Comparison of ENCODE assay signal across 24 cellular contexts in the genomic region with DNA sequence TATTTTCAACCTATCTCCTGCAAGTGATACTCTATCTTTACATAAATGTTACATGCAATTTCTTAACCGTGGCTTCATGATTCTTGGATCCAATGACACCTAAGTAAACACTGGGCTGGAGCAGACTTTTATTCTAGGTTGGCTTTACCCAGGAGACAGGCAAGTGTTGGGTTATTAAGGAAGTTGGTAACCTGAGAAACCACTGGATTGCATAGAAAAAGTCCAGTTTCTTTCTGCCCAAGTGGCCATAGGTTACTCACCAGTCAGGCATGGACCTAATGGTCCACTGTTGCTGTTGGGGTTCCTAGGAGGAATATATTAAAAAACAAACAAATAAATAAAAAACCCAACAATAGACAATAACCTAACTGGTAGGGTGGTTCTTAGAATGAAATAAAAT.
"Had no signal": no experiment of that assay in that cellular context is flagged by ENCODE, and none has a peak within 500 bp of the region (broad histone marks: within the 10 kb centered on the region; RNA-seq: fewer than 3 reads in every experiment).

No MANE protein-coding gene starts in this region.

- H3K4me3 Mint-ChIP-seq: activated CD4-positive, alpha-beta T cell treated with anti-CD3 and anti-CD28 coated beads, Interleukin-2, amount 10 ng/mL, durations not matched to agents 24 days and 14 days; activated CD8-positive, alpha-beta T cell treated with anti-CD3 and anti-CD28 coated beads, Interleukin-2, amount 10 ng/mL, durations not matched to agents 7 days and 5 days; activated naive CD4-positive, alpha-beta T cell treated with anti-CD3 and anti-CD28 coated beads, Interleukin-2, amount 50 U/mL, for 24 hours; brain; central memory CD8-positive, alpha-beta T cell; memory B cell; natural killer cell; stimulated activated naive B cell treated with anti-CD40 and anti-IgM and Interleukin-4, amounts not matched to agents 10 μg/mL and 1 μg/mL and 100 μg/mL, for 72 hours; type B pancreatic cell had no signal

- H3K27ac ChIP-seq: coronary artery, gastrocnemius medialis, heart right ventricle, left ventricle myocardium inferior, neutrophil had no signal

- H3K27ac Mint-ChIP-seq: activated CD4-positive, alpha-beta T cell treated with anti-CD3 and anti-CD28 coated beads, Interleukin-2, amount 10 ng/mL, durations not matched to agents 24 days and 14 days; activated CD8-positive, alpha-beta T cell treated with anti-CD3 and anti-CD28 coated beads, Interleukin-2, amount 10 ng/mL, durations not matched to agents 7 days and 5 days; activated naive CD4-positive, alpha-beta T cell treated with anti-CD3 and anti-CD28 coated beads, Interleukin-2, amount 50 U/mL, for 24 hours; brain; memory B cell; natural killer cell; stimulated activated naive B cell treated with anti-CD40 and anti-IgM and Interleukin-4, amounts not matched to agents 10 μg/mL and 1 μg/mL and 100 μg/mL, for 72 hours; type B pancreatic cell had no signal

- H3K36me3 ChIP-seq: gastrocnemius medialis, heart right ventricle, left ventricle myocardium inferior, neutrophil had no signal

- H3K27me3 Mint-ChIP-seq: activated CD4-positive, alpha-beta T cell treated with anti-CD3 and anti-CD28 coated beads, Interleukin-2, amount 10 ng/mL, durations not matched to agents 24 days and 14 days; activated naive CD4-positive, alpha-beta T cell treated with anti-CD3 and anti-CD28 coated beads, Interleukin-2, amount 50 U/mL, for 24 hours; brain; central memory CD8-positive, alpha-beta T cell; memory B cell; stimulated activated naive B cell treated with anti-CD40 and anti-IgM and Interleukin-4, amounts not matched to agents 10 μg/mL and 1 μg/mL and 100 μg/mL, for 72 hours; type B pancreatic cell had no signal

- H3K9me3 ChIP-seq: gastrocnemius medialis, heart right ventricle, left ventricle myocardium inferior, mucosa of descending colon, neutrophil had no signal

- H3K27me3 ChIP-seq: gastrocnemius medialis, neutrophil had no signal

- DNase-seq: activated CD4-positive, alpha-beta T cell treated with anti-CD3 and anti-CD28 coated beads, Interleukin-2, amount 10 ng/mL, durations not matched to agents 24 days and 14 days; activated CD4-positive, CD25-positive, alpha-beta regulatory T cell; activated CD8-positive, alpha-beta memory T cell treated with anti-CD3 and anti-CD28 coated beads, Interleukin-2, amount 50 U/mL, for 4 hours; activated CD8-positive, alpha-beta T cell treated with anti-CD3 and anti-CD28 coated beads, Interleukin-2, amount 10 ng/mL, durations not matched to agents 7 days and 5 days; activated effector memory CD4-positive, alpha-beta T cell treated with anti-CD3 and anti-CD28 coated beads, Interleukin-2, amount 50 U/mL, for 16 hours; activated T-cell treated with anti-CD3 and anti-CD28 coated beads, Interleukin-2, amount 50 U/mL, for 48 hours; effector CD8-positive, alpha-beta T cell; gastrocnemius medialis; heart right ventricle; islet precursor cell; left ventricle myocardium inferior; mucosa of descending colon; natural killer cell; retina; stimulated activated CD4-positive, alpha-beta T cell treated with anti-CD3 and anti-CD28 coated beads, Interleukin-15, amount 100 ng/mL, for 24 hours; stimulated activated CD4-positive, alpha-beta T cell treated with anti-CD3 and anti-CD28 coated beads, Interleukin-4, amount 100 ng/mL, for 1 hour; stimulated activated naive B cell treated with anti-CD40 and anti-IgM and Interleukin-4, amounts not matched to agents 10 μg/mL and 1 μg/mL and 100 μg/mL, for 72 hours had no signal

- H3K4me1 ChIP-seq: gastrocnemius medialis had no signal

- H3K4me1 Mint-ChIP-seq: activated CD4-positive, alpha-beta T cell treated with anti-CD3 and anti-CD28 coated beads, Interleukin-2, amount 10 ng/mL, durations not matched to agents 24 days and 14 days; activated naive CD4-positive, alpha-beta T cell treated with anti-CD3 and anti-CD28 coated beads, Interleukin-2, amount 50 U/mL, for 24 hours; central memory CD8-positive, alpha-beta T cell; memory B cell; natural killer cell; stimulated activated naive B cell treated with anti-CD40 and anti-IgM and Interleukin-4, amounts not matched to agents 10 μg/mL and 1 μg/mL and 100 μg/mL, for 72 hours had no signal

- ATAC-seq: activated CD8-positive, alpha-beta T cell treated with anti-CD3 and anti-CD28 coated beads, Interleukin-2, amount 10 ng/mL, durations not matched to agents 7 days and 5 days; gastrocnemius medialis; heart right ventricle; mucosa of descending colon; natural killer cell; stimulated activated naive B cell treated with anti-CD40 and anti-IgM and Interleukin-4, amounts not matched to agents 10 μg/mL and 1 μg/mL and 100 μg/mL, for 72 hours had no signal

- H3K4me3 ChIP-seq: coronary artery, gastrocnemius medialis, heart right ventricle, left ventricle myocardium inferior, mucosa of descending colon had no signal

- H3K36me3 Mint-ChIP-seq: activated naive CD4-positive, alpha-beta T cell treated with anti-CD3 and anti-CD28 coated beads, Interleukin-2, amount 50 U/mL, for 24 hours; brain; memory B cell; natural killer cell; stimulated activated naive B cell treated with anti-CD40 and anti-IgM and Interleukin-4, amounts not matched to agents 10 μg/mL and 1 μg/mL and 100 μg/mL, for 72 hours had no signal

- H3K9me3 Mint-ChIP-seq: activated CD4-positive, alpha-beta T cell treated with anti-CD3 and anti-CD28 coated beads, Interleukin-2, amount 10 ng/mL, durations not matched to agents 24 days and 14 days; activated naive CD4-positive, alpha-beta T cell treated with anti-CD3 and anti-CD28 coated beads, Interleukin-2, amount 50 U/mL, for 24 hours; brain; memory B cell; stimulated activated naive B cell treated with anti-CD40 and anti-IgM and Interleukin-4, amounts not matched to agents 10 μg/mL and 1 μg/mL and 100 μg/mL, for 72 hours; type B pancreatic cell had no signal
